Comparison of ENCODE assay signal across 8 cellular contexts in genomic region chr11:131186629-131187075, GRCh38.
DNase-seq lines count a peak whose midpoint lies in the region; ATAC-seq lines count a peak whose summit lies in the region.

No MANE protein-coding gene starts in this region.

- peak; percentile 14 for DNase-seq in CMK (ENCODE audit: low read depth)
- peak; percentile 13 for DNase-seq in RPMI8226
- DNase-seq in T1000 (lab: John Stamatoyannopoulos, UW): no peak
- DNase-seq in NAMALWA (ENCODE audit: low spot score): no peak
- DNase-seq in NCI-H1048 (lab: John Stamatoyannopoulos, UW): no peak
- no peak for DNase-seq in activated naive CD4-positive, alpha-beta T cell (lab: John Stamatoyannopoulos, UW)

- ATAC-seq in GM19025 (IDR thresholded peaks at IDR 0.05; ENCODE audit: low read depth, unreplicated experiment): peak; percentile 90
- ATAC-seq in HG02885 (IDR thresholded peaks at IDR 0.05; ENCODE audit: poor library complexity, unreplicated experiment): peak; percentile 86

Comparison
In these comparisons a context has a peak if more than half of its experiments do, and no peak if none do; other contexts are left out.
1. DNase-seq: peak in CMK (single experiment) and RPMI8226 (single experiment); none in T1000 (single experiment), NAMALWA (single experiment), NCI-H1048 (single experiment) and activated naive CD4-positive, alpha-beta T cell (0 of 4).